8 cellular contexts compared by ENCODE assay signal in genomic region chr17:79506955-79507354, GRCh38.
"Had no signal": no experiment of that assay in that cellular context is flagged by ENCODE, and none has a peak within 500 bp of the region (broad histone marks: within the 10 kb centered on the region; RNA-seq: fewer than 3 reads in every experiment).

No MANE protein-coding gene starts in this region.

- H3K4me2 ChIP-seq: GM23338 had no signal

- DNase-seq: GM23248, GOT3, H7, H9, HCEC 1CT, HFFc6 had no signal

- H3K9ac ChIP-seq: GM23248 had no signal

- H3K27ac ChIP-seq: GM23248 had no signal

- H3K9me3 ChIP-seq: HAP-1 had no signal

- H3K4me1 ChIP-seq: HAP-1 had no signal

- H2AFZ ChIP-seq: GM23248, GM23338 had no signal

- H3K4me3 ChIP-seq: GM23248, GM23338, HAP-1 had no signal

- H3K36me3 ChIP-seq: HAP-1 had no signal
